Comparison of ENCODE assay signal across 11 cellular contexts in the genomic region with DNA sequence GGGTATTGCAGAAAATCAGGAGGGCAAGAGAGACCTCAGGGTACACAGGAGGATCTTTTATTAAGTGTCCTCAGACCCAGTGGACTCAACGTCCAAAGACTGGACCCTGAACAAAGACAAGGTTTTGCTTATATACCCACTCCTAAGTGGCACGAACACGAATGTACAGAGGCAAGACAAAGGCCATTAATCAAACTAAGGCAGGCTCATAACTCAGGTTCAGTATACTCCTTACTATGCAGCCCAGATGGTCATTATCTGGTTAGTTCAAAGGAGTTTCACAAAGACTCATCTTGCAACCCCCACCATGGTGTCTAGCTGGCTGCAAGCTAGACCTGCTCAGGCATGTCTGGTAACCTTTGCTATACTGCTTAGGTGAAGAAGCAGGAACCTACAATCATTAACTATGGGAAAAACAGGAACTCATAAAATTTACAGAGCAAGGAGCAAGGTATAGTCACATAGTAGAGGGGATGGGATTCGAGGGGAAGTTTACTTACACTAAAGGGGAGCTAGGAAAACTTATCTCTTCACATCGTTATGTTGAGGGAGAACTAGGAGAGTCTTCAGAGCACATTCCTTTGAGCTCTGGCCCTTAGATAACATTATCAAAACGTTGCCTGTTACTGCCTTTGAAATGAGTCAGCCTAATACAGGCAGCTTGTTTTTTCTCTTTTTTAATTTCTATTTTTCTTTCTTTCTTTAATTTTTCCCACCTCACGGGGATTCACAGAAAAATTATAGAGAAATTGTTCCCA. TPM values are rescaled to one million over a fixed set of nuclear protein-coding genes. Genes with fewer than 3 reads are reported as not detected.
DNase-seq lines count a peak whose midpoint lies in the region; ATAC-seq and TF ChIP-seq lines count a peak whose summit lies in the region.
"Had no signal": no experiment of that assay in that cellular context is flagged by ENCODE, and none has a peak within 500 bp of the region (broad histone marks: within the 10 kb centered on the region; RNA-seq: fewer than 3 reads in every experiment).

No MANE protein-coding gene starts in this region.

- TF ChIP-seq CTCF in OCI-LY3 (IDR thresholded peaks at IDR 0.05; ENCODE audit: low read depth, low read length) = no peak

- ATAC-seq in HG02884 (IDR thresholded peaks at IDR 0.05; ENCODE audit: unreplicated experiment) = peak; percentile 84
- no peak for ATAC-seq in sciatic nerve

- peak overlapping the region; percentile 45 for H4K91ac ChIP-seq in trophoblast cell (ENCODE audit: low read depth, low read length)

- WGBS in trophoblast cell (ENCODE audit: extremely low coverage, insufficient coverage, insufficient read length) = no CpG with 5 or more reads among the region's 7 CpGs

- H3K79me1 ChIP-seq in trophoblast cell (ENCODE audit: low read length) = peaks cover 32% of the 10 kb centered on the region

- H3K27ac ChIP-seq in OCI-LY3 (ENCODE audit: low read length) (no peak overlapping the region), trophoblast cell (ENCODE audit: low read depth, low read length) (peak overlapping the region; percentile 95)
- H3K27ac ChIP-seq: 22Rv1 had no signal

- H4K20me1 ChIP-seq in OCI-LY3 (ENCODE audit: insufficient read depth, low read length) = no peaks in the 10 kb centered on the region

- H4K8ac ChIP-seq in trophoblast cell (ENCODE audit: low read depth, low read length) = peak overlapping the region; percentile 68

- H3K36me3 ChIP-seq in OCI-LY3 (replicated peaks; ENCODE audit: low read depth, low read length) (no peaks in the 10 kb centered on the region), trophoblast cell (ENCODE audit: control insufficient read depth in 1 of 2, insufficient read depth in 2 of 2, low read length in 2 of 2) (no peaks in the 10 kb centered on the region)

- H2BK120ac ChIP-seq in trophoblast cell (ENCODE audit: insufficient read depth, low read length, poor library complexity) = peak overlapping the region; percentile 61

- no peak overlapping the region for H2AK5ac ChIP-seq in trophoblast cell (ENCODE audit: low read length)

- H2BK5ac ChIP-seq in trophoblast cell (ENCODE audit: low read depth, low read length, poor library complexity) = peak overlapping the region; percentile 90

- peak overlapping the region; percentile 37; the same call in 1 of the 2 replicates for H3K4me2 ChIP-seq in OCI-LY3 (ENCODE audit: low read length)
- no peak overlapping the region for H3K4me2 ChIP-seq in trophoblast cell (ENCODE audit: low read length)

- H3K18ac ChIP-seq in trophoblast cell (ENCODE audit: low read length) = no peak overlapping the region

- peak overlapping the region; percentile 67 for H2BK12ac ChIP-seq in trophoblast cell (ENCODE audit: low read length)

- H3K4me3 ChIP-seq in OCI-LY3 (ENCODE audit: low read length) (no peak overlapping the region), trophoblast cell (ENCODE audit: low read depth, low read length) (no peak overlapping the region)

- peak; percentile 12 for DNase-seq in DMS 273 (lab: John Stamatoyannopoulos, UW; ENCODE audit: unreplicated experiment)
- no peak for DNase-seq in DMS 273 treated with DMSO at 0.1 percent for 48 hours (lab: John Stamatoyannopoulos, UW)
- DNase-seq in trophoblast cell = peak; percentile 75 to 83
- no peak for DNase-seq in sciatic nerve (ENCODE audit: low spot score)
- no peak for DNase-seq in Ammon's horn (ENCODE audit: low spot score)
- no peak for DNase-seq in activated T-cell treated with anti-CD3 and anti-CD28 coated beads, Interleukin-2, amount 50 U/mL, for 1 hour
- DNase-seq: NCI-H146, T1000 had no signal

- H2AFZ ChIP-seq in OCI-LY3 (ENCODE audit: low read depth, low read length) (no peak overlapping the region), trophoblast cell (ENCODE audit: insufficient read depth, low read length, poor library complexity) (no peak overlapping the region)

- H3K4me1 ChIP-seq in OCI-LY3 (ENCODE audit: low read length) = peaks cover 12% of the 10 kb centered on the region
- peaks cover 16 to 23% of the 10 kb centered on the region in 2 experiments for H3K4me1 ChIP-seq in trophoblast cell (ENCODE audit: control insufficient read depth in 1 of 2, insufficient read depth in 2 of 2, low read length in 2 of 2)

- H3K9ac ChIP-seq in OCI-LY3 (ENCODE audit: low read length) (no peak overlapping the region), trophoblast cell (ENCODE audit: low read length) (no peak overlapping the region)

- H3K9me3 ChIP-seq in OCI-LY3 (ENCODE audit: insufficient read depth, low read length) (no peaks in the 10 kb centered on the region), trophoblast cell (ENCODE audit: insufficient read depth, low read depth, low read length) (no peaks in the 10 kb centered on the region)

- intact Hi-C loops in sciatic nerve (cut with DNase I) = no loop called here

- H3K4ac ChIP-seq in trophoblast cell (ENCODE audit: low read depth, low read length) = no peak overlapping the region

- no peaks in the 10 kb centered on the region for H3K79me2 ChIP-seq in OCI-LY3 (ENCODE audit: low read length)
- H3K79me2 ChIP-seq in trophoblast cell (ENCODE audit: control insufficient read depth, insufficient read depth, low read length, poor library complexity) = no peaks in the 10 kb centered on the region

- no peak overlapping the region for H3K23ac ChIP-seq in trophoblast cell (ENCODE audit: low read length)

- H3K27me3 ChIP-seq in OCI-LY3 (ENCODE audit: low read depth, low read length) (peaks cover 4% of the 10 kb centered on the region; the same call in 1 of the 2 replicates), trophoblast cell (ENCODE audit: insufficient read depth, low read length) (no peaks in the 10 kb centered on the region)

- no peak overlapping the region for H4K12ac ChIP-seq in trophoblast cell (ENCODE audit: low read depth, low read length)

- H3K14ac ChIP-seq in trophoblast cell (ENCODE audit: low read length) = peak overlapping the region; percentile 39

RNA-seq across cellular contexts. Expression of a gene that starts 33.9 kb away (rescaled TPM):
- 8.9 and 9.4 TPM in 2 replicates for polyA plus RNA-seq in trophoblast cell (2013)
- total RNA-seq in sciatic nerve = 6.7 TPM

Comparison
In these comparisons a context has a peak if more than half of its experiments do, and no peak if none do; other contexts are left out.
1. DNase-seq: peak in DMS 273 (single experiment) and trophoblast cell (2 of 2); none in DMS 273 treated with DMSO at 0.1 percent for 48 hours (single experiment), sciatic nerve (single experiment), Ammon's horn (single experiment) and activated T-cell treated with anti-CD3 and anti-CD28 coated beads, Interleukin-2, amount 50 U/mL, for 1 hour (single experiment).